In genomic region chr19:3457531-3458228, GRCh38 we compare ENCODE assay signal across 1 cellular context.
TF ChIP-seq lines count a peak whose summit lies in the region.

No MANE protein-coding gene starts in this region.

TF ChIP-seq in IMR-90, 13 proteins besides CTCF, POLR2A, EP300 and RAD21:
- TF ChIP-seq FOS (IDR thresholded peaks at IDR 0.05; ENCODE audit: low read depth, low read length) (no peak), RCOR1 (IDR thresholded peaks at IDR 0.05; ENCODE audit: insufficient replicate concordance, low read length) (no peak), MAFK (IDR thresholded peaks at IDR 0.05; ENCODE audit: low read depth, low read length) (no peak), NFE2L2 (IDR thresholded peaks at IDR 0.05; ENCODE audit: low read depth, low read length) (no peak), ELK1 (IDR thresholded peaks at IDR 0.05; ENCODE audit: borderline replicate concordance, low read depth, low read length) (no peak), CHD1 (IDR thresholded peaks at IDR 0.05; ENCODE audit: low read depth, low read length) (no peak), BHLHE40 (IDR thresholded peaks at IDR 0.05; ENCODE audit: low read depth, low read length) (no peak), MAZ (IDR thresholded peaks at IDR 0.05; ENCODE audit: borderline replicate concordance, low read depth, low read length) (no peak), RFX5 (IDR thresholded peaks at IDR 0.05; ENCODE audit: low read depth, low read length) (no peak), MXI1 (IDR thresholded peaks at IDR 0.05; ENCODE audit: borderline replicate concordance, low read depth, low read length) (no peak), SMC3 (IDR thresholded peaks at IDR 0.05; ENCODE audit: low read depth, low read length) (no peak), CEBPB (IDR thresholded peaks at IDR 0.05; ENCODE audit: low read depth, low read length) (no peak), USF2 (IDR thresholded peaks at IDR 0.05; ENCODE audit: low read depth, low read length) (no peak)
